Comparison of ENCODE assay signal across 11 cellular contexts in genomic region chr9:84397822-84398221, GRCh38. TPM values are rescaled to one million over a fixed set of nuclear protein-coding genes. Genes with fewer than 3 reads are reported as not detected.
DNase-seq lines count a peak whose midpoint lies in the region; ATAC-seq and TF ChIP-seq lines count a peak whose summit lies in the region.
"Had no signal": no experiment of that assay in that cellular context is flagged by ENCODE, and none has a peak within 500 bp of the region (broad histone marks: within the 10 kb centered on the region; RNA-seq: fewer than 3 reads in every experiment).

No MANE protein-coding gene starts in this region.

- H3K4me2 ChIP-seq in IMR-90 (ENCODE audit: low read depth, low read length) = no peak overlapping the region
- H3K4me2 ChIP-seq in mesenchymal stem cell (ENCODE audit: low read length, poor library complexity, severe bottlenecking) = no peak overlapping the region
- H3K4me2 ChIP-seq: PC-9 had no signal

- no peaks in the 10 kb centered on the region for H3K27me3 ChIP-seq in BJ (ENCODE audit: control insufficient read depth, insufficient read depth, low read length)
- peaks cover 3% of the 10 kb centered on the region; the same call in 1 of the 2 replicates for H3K27me3 ChIP-seq in IMR-90 (ENCODE audit: control insufficient read depth, insufficient read depth, low read length)
- peaks cover 0 to 9% of the 10 kb centered on the region in 2 experiments for H3K27me3 ChIP-seq in mesenchymal stem cell (ENCODE audit: control insufficient read depth in 1 of 2, insufficient read depth in 1 of 2, low read length in 2 of 2)
- no peaks in the 10 kb centered on the region for H3K27me3 ChIP-seq in BE2C

- H4K20me1 ChIP-seq in IMR-90 (ENCODE audit: insufficient read depth, low read length) = no peaks in the 10 kb centered on the region

- no peak overlapping the region for H4K91ac ChIP-seq in IMR-90 (ENCODE audit: insufficient read depth, low read depth, low read length)
- no peak overlapping the region for H4K91ac ChIP-seq in mesenchymal stem cell (ENCODE audit: low read length)

- H3K4me1 ChIP-seq in IMR-90 (ENCODE audit: control insufficient read depth, insufficient read depth, low read length) (no peaks in the 10 kb centered on the region), mesenchymal stem cell (ENCODE audit: control insufficient read depth, insufficient read depth, low read depth, low read length) (peaks cover 6% of the 10 kb centered on the region), BE2C (no peaks in the 10 kb centered on the region)

- H2BK15ac ChIP-seq in IMR-90 (ENCODE audit: low read depth, low read length) = no peak overlapping the region
- no peak overlapping the region for H2BK15ac ChIP-seq in mesenchymal stem cell (ENCODE audit: low read depth, poor library complexity, severe bottlenecking)

- H3K27ac ChIP-seq in IMR-90 (ENCODE audit: insufficient read depth, low read length) = no peak overlapping the region
- no peak overlapping the region for H3K27ac ChIP-seq in mesenchymal stem cell (ENCODE audit: low read length, poor library complexity, severe bottlenecking)
- H3K27ac ChIP-seq: PC-9 had no signal

- no peak overlapping the region for H4K8ac ChIP-seq in IMR-90 (ENCODE audit: low read depth in 2 of 2, low read length in 2 of 2)
- no peak overlapping the region for H4K8ac ChIP-seq in mesenchymal stem cell (ENCODE audit: low read length)

- H3K9ac ChIP-seq in IMR-90 (ENCODE audit: low read depth, low read length) (no peak overlapping the region), mesenchymal stem cell (ENCODE audit: low read length) (peak overlapping the region; percentile 61)

- dilution Hi-C loops in IMR-90 (cut with HindIII; ENCODE audit: low sequenced_read_pairs, unreplicated experiment) = no loop called here

- H3K9me1 ChIP-seq in IMR-90 (ENCODE audit: insufficient read depth, low read length) = no peaks in the 10 kb centered on the region

- H2AK9ac ChIP-seq in IMR-90 (replicated peaks; ENCODE audit: low read depth, low read length, poor library complexity) = no peak overlapping the region

- H3K9me3 ChIP-seq in IMR-90 (ENCODE audit: control insufficient read depth, insufficient read depth, low read length) (peaks cover 3% of the 10 kb centered on the region; the same call in 1 of the 2 replicates), mesenchymal stem cell (ENCODE audit: control insufficient read depth, low read length) (no peaks in the 10 kb centered on the region), BE2C (no peaks in the 10 kb centered on the region)

- no peak overlapping the region for H3K4ac ChIP-seq in IMR-90 (ENCODE audit: low read depth, low read length)
- H3K4ac ChIP-seq in mesenchymal stem cell (ENCODE audit: low read depth in 1 of 2, low read length in 2 of 2) = no peak overlapping the region

- TF ChIP-seq CTCF in BJ (IDR thresholded peaks at IDR 0.05; ENCODE audit: insufficient read depth, low read depth, low read length) = no peak
- no peak for TF ChIP-seq CTCF in IMR-90 (conservative IDR thresholded peaks at IDR 0.05; ENCODE audit: low read depth, low read length)
- TF ChIP-seq CTCF in BE2C (IDR thresholded peaks at IDR 0.05; ENCODE audit: low read depth, low read length) = no peak

- CTCF ChIA-PET in BJ (lab: Yijun Ruan, JAX) (interaction anchor here (0.9 to 3.8 kb wide), 12 partner anchors 9 to 1212 kb away, joined by 3 to 35 read pairs (median 6); no protein-coding TSS in a partner anchor), IMR-90 (lab: Yijun Ruan, JAX) (interaction anchor here (0.5 to 2.1 kb wide), 8 partner anchors 8 to 1212 kb away, joined by 3 to 13 read pairs (median 4); no protein-coding TSS in a partner anchor)

- ATAC-seq in IMR-90 (ENCODE audit: low read depth) = peak; percentile 62
- ATAC-seq in HG02642 (IDR thresholded peaks at IDR 0.05; ENCODE audit: poor library complexity, unreplicated experiment) = no peak
- ATAC-seq: activated naive CD8-positive, alpha-beta T cell treated with anti-CD3 and anti-CD28 coated beads, Interleukin-2, amount 50 U/mL, for 24 hours had no signal

- POLR2A ChIA-PET in BJ (lab: Charles Lee) (no interaction called here), IMR-90 (lab: Charles Lee; ENCODE audit: unreplicated experiment) (interaction anchor here (1.0 kb wide), 1 partner anchor 1212 kb away, joined by 5 read pairs; no protein-coding TSS in a partner anchor)

- no peak for TF ChIP-seq POLR2A in IMR-90 (IDR thresholded peaks at IDR 0.05; ENCODE audit: low read depth, low read length)

- H2AFZ ChIP-seq in IMR-90 (replicated peaks; ENCODE audit: low read length, poor library complexity) (peak overlapping the region; percentile 47), mesenchymal stem cell (ENCODE audit: low read depth, low read length) (no peak overlapping the region)
- H2AFZ ChIP-seq: PC-9 had no signal

- H2BK20ac ChIP-seq in IMR-90 (ENCODE audit: low read depth, low read length) = no peak overlapping the region

- H3K18ac ChIP-seq in IMR-90 (ENCODE audit: low read depth, low read length) (no peak overlapping the region), mesenchymal stem cell (ENCODE audit: low read depth in 1 of 2, low read length in 2 of 2) (no peak overlapping the region)

- H3K23ac ChIP-seq in IMR-90 (ENCODE audit: low read depth, low read length) (no peak overlapping the region), mesenchymal stem cell (ENCODE audit: low read length in 2 of 2) (no peak overlapping the region)

- H3K36me3 ChIP-seq in BJ (ENCODE audit: control insufficient read depth, insufficient read depth, low read length) (no peaks in the 10 kb centered on the region), IMR-90 (ENCODE audit: control insufficient read depth, insufficient read depth, low read length) (no peaks in the 10 kb centered on the region), mesenchymal stem cell (ENCODE audit: control insufficient read depth in 1 of 2, insufficient read depth in 2 of 2, low read depth in 1 of 2, low read length in 2 of 2) (no peaks in the 10 kb centered on the region), BE2C (no peaks in the 10 kb centered on the region)

- TF ChIP-seq RAD21 in IMR-90 (IDR thresholded peaks at IDR 0.05; ENCODE audit: low read length) = no peak

- H3K4me3 ChIP-seq in BJ (ENCODE audit: low read depth, low read length) (no peak overlapping the region), IMR-90 (ENCODE audit: insufficient read depth, low read depth, low read length) (no peak overlapping the region), mesenchymal stem cell (ENCODE audit: insufficient read depth in 1 of 2, low read depth in 1 of 2, low read length in 2 of 2) (no peak overlapping the region), BE2C (ENCODE audit: low read depth, low read length) (no peak overlapping the region)
- H3K4me3 ChIP-seq: PC-9 had no signal

- H3K56ac ChIP-seq in IMR-90 (ENCODE audit: extremely low read depth, insufficient read depth, low read length) = no peak overlapping the region

- H2BK12ac ChIP-seq in mesenchymal stem cell (ENCODE audit: low read length in 2 of 2) = no peak overlapping the region

- H3K79me1 ChIP-seq in IMR-90 (ENCODE audit: low read depth in 1 of 2, low read length in 2 of 2) = no peaks in the 10 kb centered on the region
- no peaks in the 10 kb centered on the region for H3K79me1 ChIP-seq in mesenchymal stem cell (replicated peaks; ENCODE audit: low read length, poor library complexity, severe bottlenecking)

- peak; percentile 29 for DNase-seq in BJ (ENCODE audit: low read depth)
- peak; percentile 62 for DNase-seq in IMR-90
- peak; percentile 8 for DNase-seq in brain pericyte (ENCODE audit: low read depth, low spot score)
- peak; percentile 56 for DNase-seq in mesenchymal stem cell
- DNase-seq in BE2C = no peak
- DNase-seq in NCI-H1048 (lab: John Stamatoyannopoulos, UW) = no peak
- DNase-seq in C1 segment of cervical spinal cord (lab: John Stamatoyannopoulos, UW) = no peak

- H2BK120ac ChIP-seq in IMR-90 (ENCODE audit: low read depth, low read length) = no peak overlapping the region
- H2BK120ac ChIP-seq in mesenchymal stem cell (ENCODE audit: low read depth, low read length) = no peak overlapping the region

- no peak overlapping the region for H4K5ac ChIP-seq in IMR-90 (ENCODE audit: low read depth, low read length)

- no CpG with 5 or more reads among the region's 8 CpGs for WGBS in IMR-90 (ENCODE audit: extremely low coverage in 2 of 2, insufficient read length in 1 of 2), 2 experiments
- WGBS in mesenchymal stem cell = 55% methylated on average over 8 of the region's 8 CpGs

- H2BK5ac ChIP-seq in IMR-90 (ENCODE audit: low read depth, low read length, poor library complexity, severe bottlenecking) = no peak overlapping the region
- no peak overlapping the region for H2BK5ac ChIP-seq in mesenchymal stem cell (ENCODE audit: low read depth, low read length, poor library complexity, severe bottlenecking)

- in situ Hi-C loops in IMR-90 (cut with MboI; ENCODE audit: low sequenced_read_pairs) = loop anchor here (5.0 to 10.0 kb wide), 2 partner anchors 1209 to 1387 kb away; no protein-coding TSS in a partner anchor

- intact Hi-C loops in IMR-90 (cut with micrococcal nuclease) = loop anchor here (1.0 to 5.0 kb wide), 4 partner anchors 384 to 1499 kb away; no protein-coding TSS in a partner anchor

- no peak overlapping the region for H2AK5ac ChIP-seq in IMR-90 (ENCODE audit: low read depth, low read length)
- H2AK5ac ChIP-seq in mesenchymal stem cell (ENCODE audit: low read length, severe bottlenecking) = no peak overlapping the region

- H3K14ac ChIP-seq in IMR-90 (replicated peaks; ENCODE audit: low read depth, low read length) (no peak overlapping the region), mesenchymal stem cell (ENCODE audit: low read length in 2 of 2) (no peak overlapping the region)

- no TSS peak for BruUV-seq in IMR-90 (replicated peaks; lab: Mats Ljungman, UMichigan)

TF ChIP-seq in IMR-90, 13 proteins besides CTCF, POLR2A, EP300 and RAD21:
- TF ChIP-seq BHLHE40 (IDR thresholded peaks at IDR 0.05; ENCODE audit: low read depth, low read length) (peak; percentile 49; the same call in 1 of the 2 replicates), RFX5 (IDR thresholded peaks at IDR 0.05; ENCODE audit: low read depth, low read length) (no peak), FOS (IDR thresholded peaks at IDR 0.05; ENCODE audit: low read depth, low read length) (peak; percentile 78; the same call in 1 of the 2 replicates), SMC3 (IDR thresholded peaks at IDR 0.05; ENCODE audit: low read depth, low read length) (no peak), RCOR1 (IDR thresholded peaks at IDR 0.05; ENCODE audit: insufficient replicate concordance, low read length) (no peak), MAZ (IDR thresholded peaks at IDR 0.05; ENCODE audit: borderline replicate concordance, low read depth, low read length) (no peak)

RNA-seq across cellular contexts. Expression of gene SLC28A3, which starts 57.3 kb away (rescaled TPM):
- polyA plus RNA-seq in BJ (2011; rRNA removed) (0.27 and 0.42 TPM in 2 replicates), IMR-90 (2012; rRNA removed) (1.0 and 1.1 TPM in 2 replicates)
- polyA minus RNA-seq in BJ (2011; rRNA and poly(A)+ RNA removed) = 0.10 and 0.33 TPM in 2 replicates
- 1.9 and 2.2 TPM in 2 replicates for total RNA-seq in IMR-90 (2012; rRNA removed)
- polyA plus RNA-seq in IMR-90 (2012; cell fraction: cytosol; rRNA removed) = 0.33 and 0.38 TPM in 2 replicates
- polyA plus RNA-seq in IMR-90 (2012; cell fraction: nucleus; rRNA removed; ENCODE audit: low replicate concordance) = 0.27 and 1.1 TPM in 2 replicates
- polyA plus RNA-seq in mesenchymal stem cell (2013, experiment 1 of 2) = 0.33 TPM
- 0.30 TPM for polyA plus RNA-seq in mesenchymal stem cell (2013, experiment 2 of 2)
- not detected for polyA plus RNA-seq in BE2C (2012; ENCODE audit: insufficient read depth, insufficient read length, low read depth)
- total RNA-seq: occipital lobe had no signal

Comparison
In these comparisons a context has a peak if more than half of its experiments do, and no peak if none do; other contexts are left out.
1. DNase-seq: peak in BJ (single experiment), IMR-90 (single experiment), brain pericyte (single experiment) and mesenchymal stem cell (single experiment); none in BE2C (single experiment), NCI-H1048 (single experiment) and C1 segment of cervical spinal cord (0 of 14).